In the genomic region with DNA sequence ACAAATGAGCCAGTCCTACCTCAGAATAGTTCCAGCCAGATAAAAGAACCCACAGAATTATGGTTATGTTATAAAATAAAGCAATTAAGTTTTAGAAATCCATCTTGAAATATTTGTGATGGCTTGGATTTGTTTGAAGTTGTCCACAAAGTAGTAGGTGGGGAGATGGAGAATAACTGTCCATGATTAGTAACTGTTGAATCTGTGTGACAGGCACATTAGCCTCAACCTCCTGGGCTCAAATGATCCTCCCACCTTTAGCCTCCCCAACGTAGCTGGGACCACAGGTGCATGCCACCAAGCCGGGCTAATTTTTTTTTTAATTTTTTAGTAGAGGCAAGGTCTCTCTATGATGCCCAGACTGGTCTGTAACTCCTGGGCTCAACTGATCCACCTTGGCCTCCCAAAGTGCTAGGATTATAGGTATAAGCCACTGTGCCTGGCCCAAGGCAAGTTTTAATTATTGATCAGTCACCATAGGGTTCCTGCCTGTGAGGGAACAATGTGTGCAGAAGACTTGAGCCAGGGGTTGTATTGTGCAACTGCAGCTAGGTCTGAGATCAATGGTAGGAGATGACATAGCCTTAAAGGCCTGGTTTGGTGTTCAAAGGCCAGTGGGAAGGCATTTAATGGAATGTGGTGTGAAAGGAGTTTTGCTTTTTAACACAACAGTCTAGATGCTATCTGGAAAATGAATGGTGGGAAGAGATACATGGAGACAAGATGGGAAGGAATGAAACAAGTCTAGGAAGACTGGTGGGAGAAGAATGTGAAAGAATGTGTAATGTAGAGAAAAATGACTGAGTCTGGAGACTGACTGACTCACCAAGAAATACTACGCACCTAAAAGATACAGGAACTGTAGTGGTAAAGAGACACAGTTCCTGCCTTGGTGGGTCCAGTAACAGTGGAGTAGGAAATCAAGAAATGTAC, we compare ENCODE assay signal across 9 cellular contexts. TPM values are rescaled to one million over a fixed set of nuclear protein-coding genes. Genes with fewer than 3 reads are reported as not detected.
DNase-seq lines count a peak whose midpoint lies in the region; ATAC-seq and TF ChIP-seq lines count a peak whose summit lies in the region.
"Had no signal": no experiment of that assay in that cellular context is flagged by ENCODE, and none has a peak within 500 bp of the region (broad histone marks: within the 10 kb centered on the region; RNA-seq: fewer than 3 reads in every experiment).

No MANE protein-coding gene starts in this region.

- DNase-seq in Caco-2, result peak; percentile 67 to 72
- peak; percentile 60 for DNase-seq in Karpas-422
- DNase-seq in amniotic epithelial cell (ENCODE audit: low read depth), result peak; percentile 93
- DNase-seq in naive thymus-derived CD4-positive, alpha-beta T cell, result no peak
- no peak for DNase-seq in substantia nigra (lab: John Stamatoyannopoulos, UW)
- no peak for DNase-seq in activated CD4-positive, alpha-beta T cell treated with anti-CD3 and anti-CD28 coated beads for 4 hours
- DNase-seq in dedifferentiated amniotic fluid mesenchymal stem cell (ENCODE audit: extremely low spot score), result no peak
- DNase-seq: NCI-H187 had no signal

- no peaks in the 10 kb centered on the region for H3K9me3 ChIP-seq in Caco-2
- no peaks in the 10 kb centered on the region for H3K9me3 ChIP-seq in Karpas-422 (ENCODE audit: low read length)
- no peaks in the 10 kb centered on the region for H3K9me3 ChIP-seq in naive thymus-derived CD4-positive, alpha-beta T cell (ENCODE audit: control insufficient read depth in 2 of 3, low read length in 3 of 3)

- H3K9me2 ChIP-seq in Karpas-422 (replicated peaks; ENCODE audit: insufficient read depth, low read length), result no peaks in the 10 kb centered on the region

- peaks cover 29% of the 10 kb centered on the region for H3K4me1 Mint-ChIP-seq in Caco-2 (ENCODE audit: low read depth, unreplicated experiment)
- H3K4me1 Mint-ChIP-seq in naive thymus-derived CD4-positive, alpha-beta T cell, result peaks cover 69 to 96% (median 85%) of the 10 kb centered on the region in 7 donors

- peak overlapping the region; percentile 81 for H3K4me3 Mint-ChIP-seq in Caco-2 (ENCODE audit: unreplicated experiment)
- H3K4me3 Mint-ChIP-seq in naive thymus-derived CD4-positive, alpha-beta T cell, result peak overlapping the region; percentile 51 to 100 (median 93)

- TF ChIP-seq CTCF in Caco-2 (IDR thresholded peaks at IDR 0.05; ENCODE audit: insufficient read depth in 1 of 2, low read depth in 1 of 2, low read length in 1 of 2, severe bottlenecking in 1 of 2, unreplicated experiment in 1 of 2), result no peak

- H3K4me1 ChIP-seq in Caco-2, result peaks cover 68% of the 10 kb centered on the region
- peaks cover 89% of the 10 kb centered on the region for H3K4me1 ChIP-seq in Karpas-422 (ENCODE audit: low read length)
- peaks cover 75 to 84% of the 10 kb centered on the region in 2 donors for H3K4me1 ChIP-seq in naive thymus-derived CD4-positive, alpha-beta T cell (ENCODE audit: control insufficient read depth in 2 of 2, insufficient read depth in 2 of 2, low read length in 2 of 2)

- POLR2A ChIA-PET in Caco-2 (lab: Charles Lee), result interaction anchor here (0.9 to 1.1 kb wide), 2 partner anchors 8 to 10 kb away, joined by 4 read pairs; a partner anchor contains a TSS
- POLR2A ChIA-PET in naive thymus-derived CD4-positive, alpha-beta T cell (lab: Charles Lee), result interaction anchor here (0.5 to 3.1 kb wide), 5 partner anchors 8 to 762 kb away, joined by 4 to 12 read pairs (median 9); a partner anchor contains a TSS

- ATAC-seq in naive thymus-derived CD4-positive, alpha-beta T cell, result no peak
- no peak for ATAC-seq in GM21723 (IDR thresholded peaks at IDR 0.05; ENCODE audit: unreplicated experiment)

- H3K27ac ChIP-seq in Karpas-422 (ENCODE audit: low read length) (peak overlapping the region; percentile 87), substantia nigra (ENCODE audit: low read depth, low read length, poor library complexity, severe bottlenecking) (no peak overlapping the region)
- H3K27ac ChIP-seq in naive thymus-derived CD4-positive, alpha-beta T cell (ENCODE audit: low read depth, low read length), result peak overlapping the region; percentile 89

- no peak overlapping the region for H2AFZ ChIP-seq in Karpas-422 (ENCODE audit: low read length)

- no peaks in the 10 kb centered on the region for H3K27me3 Mint-ChIP-seq in Caco-2 (ENCODE audit: insufficient read depth, unreplicated experiment)
- no peaks in the 10 kb centered on the region for H3K27me3 Mint-ChIP-seq in naive thymus-derived CD4-positive, alpha-beta T cell

- H3K4me3 ChIP-seq in Caco-2 (ENCODE audit: low read depth, low read length), result no peak overlapping the region
- peak overlapping the region; percentile 90 for H3K4me3 ChIP-seq in Karpas-422 (ENCODE audit: low read length)
- H3K4me3 ChIP-seq in naive thymus-derived CD4-positive, alpha-beta T cell (ENCODE audit: low read length), result peak overlapping the region; percentile 24

- peaks cover 72% of the 10 kb centered on the region for H4K20me1 ChIP-seq in Karpas-422 (ENCODE audit: insufficient read depth, low read depth, low read length)

- H3K36me3 ChIP-seq in Caco-2 (ENCODE audit: control insufficient read depth, insufficient read depth, low read length) (peaks cover 7% of the 10 kb centered on the region), Karpas-422 (ENCODE audit: insufficient read depth, low read length) (peaks cover 39% of the 10 kb centered on the region)
- H3K36me3 ChIP-seq in naive thymus-derived CD4-positive, alpha-beta T cell (ENCODE audit: control insufficient read depth in 2 of 3, insufficient read depth in 3 of 3, low read length in 3 of 3), result peaks cover under 1 to 14% (median 6%) of the 10 kb centered on the region in 3 experiments

- H3K36me3 Mint-ChIP-seq in Caco-2 (ENCODE audit: insufficient read depth, unreplicated experiment), result peaks cover 98% of the 10 kb centered on the region
- H3K36me3 Mint-ChIP-seq in naive thymus-derived CD4-positive, alpha-beta T cell, result peaks cover 0 to 48% (median 23%) of the 10 kb centered on the region in 5 donors

- CTCF ChIA-PET in Caco-2 (lab: Charles Lee), result no interaction called here
- CTCF ChIA-PET in naive thymus-derived CD4-positive, alpha-beta T cell (lab: Charles Lee), result interaction anchor here (0.8 to 1.8 kb wide), 2 partner anchors 15 to 54 kb away, joined by 3 to 4 read pairs; no protein-coding TSS in a partner anchor

- peak overlapping the region; percentile 80 for H3K4me2 ChIP-seq in Karpas-422 (ENCODE audit: low read depth, low read length, poor library complexity, severe bottlenecking)

- H3K79me2 ChIP-seq in Karpas-422 (ENCODE audit: low read length), result peaks cover 98% of the 10 kb centered on the region

- no TSS peak for BruUV-seq in Caco-2 (replicated peaks; lab: Mats Ljungman, UMichigan)

- H3K27me3 ChIP-seq in Caco-2 (replicated peaks; ENCODE audit: control insufficient read depth, insufficient read depth, low read length) (no peaks in the 10 kb centered on the region), Karpas-422 (ENCODE audit: low read length) (no peaks in the 10 kb centered on the region)
- no peaks in the 10 kb centered on the region for H3K27me3 ChIP-seq in naive thymus-derived CD4-positive, alpha-beta T cell (ENCODE audit: control insufficient read depth in 2 of 2, insufficient read depth in 2 of 2, low read length in 2 of 2)

- no peaks in the 10 kb centered on the region for H3K9me3 Mint-ChIP-seq in Caco-2 (ENCODE audit: unreplicated experiment)
- peaks cover 0 to 7% (median 0%) of the 10 kb centered on the region in 11 donors for H3K9me3 Mint-ChIP-seq in naive thymus-derived CD4-positive, alpha-beta T cell

- peak overlapping the region; percentile 94 for H3K27ac Mint-ChIP-seq in Caco-2 (ENCODE audit: unreplicated experiment)
- peak overlapping the region; percentile 87 to 99 (median 97) for H3K27ac Mint-ChIP-seq in naive thymus-derived CD4-positive, alpha-beta T cell

- intact Hi-C loops in Caco-2 (cut with micrococcal nuclease; ENCODE audit: unreplicated experiment), result no loop called here
- intact Hi-C loops in naive thymus-derived CD4-positive, alpha-beta T cell (cut with micrococcal nuclease), result loop anchor here (5.0 kb wide), 3 partner anchors 107 to 617 kb away; a partner anchor contains a TSS

- peak overlapping the region; percentile 93 for H3K9ac ChIP-seq in Karpas-422 (ENCODE audit: low read length)

RNA-seq across cellular contexts. Expression of a gene that starts 9.8 kb away (rescaled TPM):
- 405 and 423 TPM in 2 replicates for total RNA-seq in Caco-2 (2022)
- total RNA-seq in Karpas-422 (2014; rRNA removed; shearing (Covaris generic); ENCODE audit: low replicate concordance), result 160 and 269 TPM in 2 replicates
- total RNA-seq in naive thymus-derived CD4-positive, alpha-beta T cell, result 100 to 1,000 TPM in 4 of 5 experiments, 10 to 100 TPM in 1; 88.1 to 449 (median 159) TPM
- 100 to 1,000 TPM; 193 to 269 TPM for polyA plus RNA-seq in naive thymus-derived CD4-positive, alpha-beta T cell

RNA-seq across cellular contexts. Expression of a gene that starts 27.8 kb away (rescaled TPM):
- not detected in 2 replicates for total RNA-seq in Caco-2 (2022)
- total RNA-seq in Karpas-422 (2014; rRNA removed; shearing (Covaris generic); ENCODE audit: low replicate concordance), result not detected in 2 replicates
- not detected for total RNA-seq in naive thymus-derived CD4-positive, alpha-beta T cell
- not detected for polyA plus RNA-seq in naive thymus-derived CD4-positive, alpha-beta T cell

RNA-seq across cellular contexts. Expression of a gene that starts 37.7 kb away (rescaled TPM):
- total RNA-seq in Caco-2 (2022), result 5.0 and 6.5 TPM in 2 replicates
- 11.5 and 11.8 TPM in 2 replicates for total RNA-seq in Karpas-422 (2014; rRNA removed; shearing (Covaris generic); ENCODE audit: low replicate concordance)
- total RNA-seq in naive thymus-derived CD4-positive, alpha-beta T cell, result 10 to 100 TPM in 1 of 5 experiments, 1 to 10 TPM in 4; 4.1 to 12.0 (median 5.9) TPM
- polyA plus RNA-seq in naive thymus-derived CD4-positive, alpha-beta T cell, result 1 to 10 TPM; 5.9 to 6.8 TPM

Comparison
In these comparisons a context has a peak if more than half of its experiments do, and no peak if none do; other contexts are left out.
1. DNase-seq: peak in Caco-2 (2 of 2), Karpas-422 (single experiment) and amniotic epithelial cell (single experiment); none in naive thymus-derived CD4-positive, alpha-beta T cell (0 of 9), substantia nigra (0 of 49), activated CD4-positive, alpha-beta T cell treated with anti-CD3 and anti-CD28 coated beads for 4 hours (0 of 2) and dedifferentiated amniotic fluid mesenchymal stem cell (single experiment).